Comparison of ENCODE assay signal across 1 cellular context in the genomic region with DNA sequence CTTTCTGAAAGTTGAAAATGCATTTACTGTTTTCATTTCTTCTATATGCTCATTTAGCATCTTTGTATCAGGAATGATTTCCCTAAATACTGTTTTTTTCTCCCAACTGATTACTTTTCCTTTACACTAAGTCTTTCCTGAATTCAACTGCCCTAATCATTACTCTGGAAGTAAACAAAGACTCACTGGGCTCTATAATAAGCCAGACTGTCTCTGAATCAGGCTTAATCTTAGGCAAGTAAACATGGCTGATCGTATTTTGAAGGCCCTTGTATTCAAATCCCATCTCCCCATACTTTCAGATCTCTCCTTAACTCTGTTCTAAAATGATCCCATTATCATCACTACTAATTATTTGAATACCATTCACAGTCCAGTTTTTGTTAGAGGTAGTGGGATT.
"Had no signal": no experiment of that assay in that cellular context is flagged by ENCODE, and none has a peak within 500 bp of the region (broad histone marks: within the 10 kb centered on the region; RNA-seq: fewer than 3 reads in every experiment).

No MANE protein-coding gene starts in this region.

- H3K4me3 ChIP-seq: GM12878 had no signal

- ATAC-seq: GM12878 had no signal
